Comparison of ENCODE assay signal across 25 cellular contexts in the genomic region with DNA sequence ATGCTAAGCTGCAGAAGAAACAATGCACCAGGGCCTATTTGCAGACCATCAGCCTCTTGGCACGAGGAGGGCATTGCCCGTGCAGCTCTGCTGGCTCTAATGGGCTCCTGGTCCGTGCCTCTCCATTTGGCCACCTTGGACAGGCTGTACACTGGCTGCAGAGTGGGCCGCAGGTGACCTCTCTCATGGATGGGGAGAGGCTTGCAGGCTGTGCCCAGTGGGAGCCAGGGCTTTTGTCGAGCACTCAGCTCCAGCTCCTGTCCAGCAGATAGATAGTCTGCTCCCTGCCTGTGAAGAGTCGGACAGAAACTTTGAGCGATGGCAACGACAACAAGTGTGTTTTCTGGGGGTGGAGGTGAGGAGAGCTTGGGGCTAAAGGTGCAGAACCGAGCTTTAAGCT.
A peak's percentile ranks its signal among the peaks of the same experiment; 100 is the strongest.
DNase-seq lines count a peak whose midpoint lies in the region; ATAC-seq and TF ChIP-seq lines count a peak whose summit lies in the region.
"Had no signal": no experiment of that assay in that cellular context is flagged by ENCODE, and none has a peak within 500 bp of the region (broad histone marks: within the 10 kb centered on the region; RNA-seq: fewer than 3 reads in every experiment).

No MANE protein-coding gene starts in this region.

- TF ChIP-seq CTCF in left ventricle myocardium inferior (IDR thresholded peaks at IDR 0.05; ENCODE audit: borderline replicate concordance) (no peak), neutrophil (IDR thresholded peaks at IDR 0.05) (no peak)

- H3K9me3 ChIP-seq in left ventricle myocardium inferior (replicated peaks) (no peaks in the 10 kb centered on the region), neutrophil (no peaks in the 10 kb centered on the region)
- H3K9me3 ChIP-seq: adrenal gland had no signal

- DNase-seq in left ventricle myocardium superior (no peak), left ventricle myocardium inferior (no peak), ureter (ENCODE audit: low spot score) (peak; percentile 34), NCI-H2171 (lab: John Stamatoyannopoulos, UW) (no peak), NCI-H1417 (lab: John Stamatoyannopoulos, UW) (no peak)
- DNase-seq in stimulated activated CD4-positive, alpha-beta T cell treated with anti-CD3 and anti-CD28 coated beads, Interleukin-15, amount 100 ng/mL, for 24 hours, result no peak
- DNase-seq: activated CD4-positive, alpha-beta T cell treated with anti-CD3 and anti-CD28 coated beads, Interleukin-2, amount 50 U/mL, for 48 hours; activated CD8-positive, alpha-beta memory T cell treated with anti-CD3 and anti-CD28 coated beads, Interleukin-2, amount 50 U/mL, for 4 hours; activated naive CD4-positive, alpha-beta T cell treated with anti-CD3 and anti-CD28 coated beads for 36 hours; adrenal gland; effector memory CD4-positive, alpha-beta T cell; erythroblast; H9; mesenchymal stem cell; NCI-H1105 treated with DMSO at 0.1 percent for 48 hours; NCI-H1930; NCI-H526; PC-3; stimulated activated naive B cell treated with anti-CD40 and anti-IgM and Interleukin-4, amounts not matched to agents 10 μg/mL and 1 μg/mL and 100 μg/mL, for 72 hours; T-helper 2 cell had no signal

- H3K4me3 ChIP-seq in left ventricle myocardium inferior, result no peak overlapping the region
- no peak overlapping the region for H3K4me3 ChIP-seq in neutrophil (ENCODE audit: low read depth in 1 of 2, low read length in 1 of 2)
- H3K4me3 ChIP-seq: adrenal gland had no signal

- H3K36me3 ChIP-seq in left ventricle myocardium inferior (no peaks in the 10 kb centered on the region), neutrophil (peaks cover 48% of the 10 kb centered on the region)
- H3K36me3 ChIP-seq: adrenal gland, brain microvascular endothelial cell had no signal

- intact Hi-C loops in left ventricle myocardium superior (cut with micrococcal nuclease) (no loop called here), left ventricle myocardium inferior (cut with micrococcal nuclease) (no loop called here)

- H3K27me3 ChIP-seq in left ventricle myocardium inferior (ENCODE audit: low read depth) (no peaks in the 10 kb centered on the region), neutrophil (no peaks in the 10 kb centered on the region)
- H3K27me3 ChIP-seq: adrenal gland, brain microvascular endothelial cell had no signal

- ATAC-seq in left ventricle myocardium superior, result peak; percentile 26
- ATAC-seq: left lobe of liver, PC-3, Right ventricle myocardium inferior had no signal

- H3K4me1 ChIP-seq in left ventricle myocardium inferior (peaks cover 22% of the 10 kb centered on the region), neutrophil (ENCODE audit: control insufficient read depth in 1 of 2, insufficient read depth in 1 of 2, low read depth in 1 of 2, low read length in 1 of 2) (peaks cover 8 to 19% of the 10 kb centered on the region in 2 experiments)
- H3K4me1 ChIP-seq: adrenal gland had no signal

- no peak overlapping the region for H3K27ac ChIP-seq in left ventricle myocardium inferior (replicated peaks)
- peak overlapping the region; percentile 77 for H3K27ac ChIP-seq in cingulate gyrus (ENCODE audit: low read depth, low read length)
- peak overlapping the region; percentile 71 for H3K27ac ChIP-seq in neutrophil
- H3K27ac ChIP-seq: adrenal gland had no signal
